Comparison of ENCODE assay signal across 12 cellular contexts in genomic region chr2:20604957-20605381, GRCh38. TPM values are rescaled to one million over a fixed set of nuclear protein-coding genes. Genes with fewer than 3 reads are reported as not detected.
A peak's percentile ranks its signal among the peaks of the same experiment; 100 is the strongest.
DNase-seq lines count a peak whose midpoint lies in the region; ATAC-seq and TF ChIP-seq lines count a peak whose summit lies in the region.
"Had no signal": no experiment of that assay in that cellular context is flagged by ENCODE, and none has a peak within 500 bp of the region (broad histone marks: within the 10 kb centered on the region; RNA-seq: fewer than 3 reads in every experiment).

No MANE protein-coding gene starts in this region.

- H3K4me3 Mint-ChIP-seq in T-helper 17 cell: no peak overlapping the region

- no peak overlapping the region for H2AFZ ChIP-seq in ACC112 (ENCODE audit: low read length, unreplicated experiment)

- H3K79me2 ChIP-seq in ACC112 (ENCODE audit: control insufficient read depth, insufficient read depth, low read length, unreplicated experiment): no peaks in the 10 kb centered on the region

- H3K4me1 Mint-ChIP-seq in T-helper 17 cell: peaks cover 3% of the 10 kb centered on the region

- H3K4me1 ChIP-seq in ACC112 (ENCODE audit: control insufficient read depth, insufficient read depth, low read length, unreplicated experiment): peaks cover 45% of the 10 kb centered on the region

- H3K27me3 ChIP-seq in ACC112 (ENCODE audit: insufficient read depth, low read length) (no peaks in the 10 kb centered on the region), WERI-Rb-1 (ENCODE audit: insufficient read depth, low read depth, severe bottlenecking) (no peaks in the 10 kb centered on the region)

- ATAC-seq in T-helper 17 cell (no peak), omental fat pad (ENCODE audit: low FRiP score) (peak; percentile 48), HG02840 (IDR thresholded peaks at IDR 0.05; ENCODE audit: low FRiP score, unreplicated experiment) (no peak)
- ATAC-seq: GM12878 had no signal

- H3K9me3 ChIP-seq in T-helper 17 cell (ENCODE audit: control insufficient read depth, low read length, poor library complexity, severe bottlenecking): no peaks in the 10 kb centered on the region
- H3K9me3 ChIP-seq in WERI-Rb-1 (ENCODE audit: severe bottlenecking): peaks cover 8% of the 10 kb centered on the region

- H3K36me3 Mint-ChIP-seq in T-helper 17 cell (ENCODE audit: low read depth): peaks cover 2% of the 10 kb centered on the region

- no peaks in the 10 kb centered on the region for H3K27me3 Mint-ChIP-seq in T-helper 17 cell

- H3K36me3 ChIP-seq in ACC112 (ENCODE audit: insufficient read depth, low read length) (no peaks in the 10 kb centered on the region), WERI-Rb-1 (no peaks in the 10 kb centered on the region)

- H3K27ac ChIP-seq in ACC112 (ENCODE audit: low read depth, low read length) (peak overlapping the region; percentile 82), WERI-Rb-1 (no peak overlapping the region)

- no peak for DNase-seq in T-helper 17 cell
- peak; percentile 98 for DNase-seq in fibroblast of the aortic adventitia (ENCODE audit: low read depth)
- no peak for DNase-seq in omental fat pad (ENCODE audit: low spot score)
- no peak for DNase-seq in amniotic stem cell (lab: John Stamatoyannopoulos, UW)
- no peak for DNase-seq in COR-L47 (lab: John Stamatoyannopoulos, UW)
- no peak for DNase-seq in WERI-Rb-1
- DNase-seq: AML-193; effector CD4-positive, alpha-beta T cell; NCI-H1930 had no signal

- no peak overlapping the region for H3K4me3 ChIP-seq in ACC112 (ENCODE audit: low read depth, low read length)
- no peak overlapping the region for H3K4me3 ChIP-seq in fibroblast of the aortic adventitia (ENCODE audit: low read depth, low read length)
- H3K4me3 ChIP-seq in WERI-Rb-1 (ENCODE audit: low read depth, low read length): no peak overlapping the region
- H3K4me3 ChIP-seq: GM12878 had no signal

- peak overlapping the region; percentile 6 for H3K27ac Mint-ChIP-seq in T-helper 17 cell

- TF ChIP-seq CTCF in fibroblast of the aortic adventitia (IDR thresholded peaks at IDR 0.05; ENCODE audit: insufficient read depth, low read length) (no peak), omental fat pad (IDR thresholded peaks at IDR 0.05) (no peak), WERI-Rb-1 (IDR thresholded peaks at IDR 0.05; ENCODE audit: low read depth, low read length) (no peak)

RNA-seq across cellular contexts. Expression of gene HS1BP3, which starts 45.9 kb away (rescaled TPM):
- 10 to 100 TPM; 12.8 to 13.7 TPM for total RNA-seq in T-helper 17 cell
- total RNA-seq in fibroblast of the aortic adventitia (ENCODE audit: low replicate concordance): 23.0 and 28.4 TPM in 2 replicates
- 10 to 100 TPM; 17.7 to 30.3 (median 22.8) TPM for total RNA-seq in omental fat pad
